8 cellular contexts compared by ENCODE assay signal in the genomic region with DNA sequence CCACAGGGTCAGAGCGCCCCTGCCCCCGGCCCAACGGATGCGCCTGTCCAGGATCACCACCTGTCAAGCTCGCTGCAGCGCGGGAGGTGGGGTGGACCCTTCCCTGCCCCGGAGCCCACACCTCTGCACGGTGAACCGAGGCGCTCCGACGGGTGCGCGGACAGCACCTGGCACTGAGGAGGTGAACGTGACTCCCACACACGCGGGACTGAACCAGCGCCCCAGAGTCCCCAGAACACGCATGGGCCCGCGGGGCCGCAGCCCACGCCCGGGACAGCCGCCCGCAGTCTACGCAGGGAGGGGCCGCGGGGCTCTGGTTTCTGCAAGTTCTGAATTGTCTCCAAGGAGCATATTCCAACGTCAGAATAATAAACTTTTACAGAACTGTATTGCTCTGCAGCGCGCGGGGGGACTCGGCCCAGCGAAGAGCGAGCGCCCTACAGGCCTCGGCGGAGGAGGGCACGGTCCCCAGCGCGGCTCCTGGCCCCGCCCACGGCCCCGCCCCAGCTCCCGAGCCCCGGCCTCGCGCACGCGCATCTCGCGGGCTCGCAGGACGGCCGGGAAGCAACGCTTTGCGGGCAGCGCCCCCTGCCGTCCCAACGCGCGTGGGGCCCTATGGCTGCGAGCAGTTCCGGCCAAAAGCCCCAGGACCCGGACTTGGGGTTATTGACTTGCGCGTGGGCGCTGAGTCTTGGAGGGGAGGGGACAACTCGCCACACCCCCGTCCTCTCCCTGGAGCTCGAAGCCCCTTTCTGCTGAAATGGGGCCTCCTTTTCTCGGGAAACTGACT. TPM values are rescaled to one million over a fixed set of nuclear protein-coding genes. Genes with fewer than 3 reads are reported as not detected.
DNase-seq lines count a peak whose midpoint lies in the region; ATAC-seq and TF ChIP-seq lines count a peak whose summit lies in the region.

No MANE protein-coding gene starts in this region.

- peak overlapping the region; percentile 49; the same call in 1 of the 2 replicates for H3K9ac ChIP-seq in IMR-90 (ENCODE audit: low read depth, low read length)

- H2BK15ac ChIP-seq in IMR-90 (ENCODE audit: low read depth, low read length) = no peak overlapping the region

- H2BK5ac ChIP-seq in IMR-90 (ENCODE audit: low read depth, low read length, poor library complexity, severe bottlenecking) = no peak overlapping the region

- peak overlapping the region; percentile 74 for H4K5ac ChIP-seq in IMR-90 (ENCODE audit: low read depth, low read length)

- no peak overlapping the region for H3K27ac Mint-ChIP-seq in neural crest cell (ENCODE audit: unreplicated experiment)

- no peaks in the 10 kb centered on the region for H3K79me1 ChIP-seq in IMR-90 (ENCODE audit: low read depth in 1 of 2, low read length in 2 of 2)

- H3K36me3 ChIP-seq in IMR-90 (ENCODE audit: control insufficient read depth, insufficient read depth, low read length) = no peaks in the 10 kb centered on the region

- H4K8ac ChIP-seq in IMR-90 (ENCODE audit: low read depth in 2 of 2, low read length in 2 of 2) = peak overlapping the region; percentile 75 to 89; a peak in 3 of 4 replicates

- no peak overlapping the region; the same call in 1 of the 2 replicates for H4K91ac ChIP-seq in IMR-90 (ENCODE audit: insufficient read depth, low read depth, low read length)

- H3K4me3 Mint-ChIP-seq in neural crest cell = no peak overlapping the region

- no peak overlapping the region; the same call in 1 of the 2 replicates for H3K18ac ChIP-seq in IMR-90 (ENCODE audit: low read depth, low read length)

- peak overlapping the region; percentile 79 for H3K4me2 ChIP-seq in IMR-90 (ENCODE audit: low read depth, low read length)

- H3K9me3 ChIP-seq in IMR-90 (ENCODE audit: control insufficient read depth, insufficient read depth, low read length) = no peaks in the 10 kb centered on the region

- H2AK9ac ChIP-seq in IMR-90 (replicated peaks; ENCODE audit: low read depth, low read length, poor library complexity) = peak overlapping the region; percentile 85

- H3K27ac ChIP-seq in IMR-90 (ENCODE audit: insufficient read depth, low read length) = no peak overlapping the region
- peak overlapping the region; percentile 69 for H3K27ac ChIP-seq in RWPE1
- H3K27ac ChIP-seq in foreskin keratinocyte = no peak overlapping the region

- peak overlapping the region; percentile 43; the same call in 1 of the 2 replicates for H3K4ac ChIP-seq in IMR-90 (ENCODE audit: low read depth, low read length)

- H2AK5ac ChIP-seq in IMR-90 (ENCODE audit: low read depth, low read length) = no peak overlapping the region

- in situ Hi-C loops in IMR-90 (cut with MboI; ENCODE audit: low sequenced_read_pairs) = loop anchor here (5.0 to 25.0 kb wide), 3 partner anchors 397 to 1252 kb away; partner anchors contain the start of genes HMX2 and HMX3

- H2AFZ ChIP-seq in IMR-90 (replicated peaks; ENCODE audit: low read length, poor library complexity) = peak overlapping the region; percentile 98

- peak overlapping the region; percentile 33; the same call in 1 of the 2 replicates for H2BK120ac ChIP-seq in IMR-90 (ENCODE audit: low read depth, low read length)

- no peak overlapping the region for H3K56ac ChIP-seq in IMR-90 (ENCODE audit: extremely low read depth, insufficient read depth, low read length)

- no peaks in the 10 kb centered on the region for H3K9me1 ChIP-seq in IMR-90 (ENCODE audit: insufficient read depth, low read length)

- POLR2A ChIA-PET in IMR-90 (lab: Charles Lee; ENCODE audit: unreplicated experiment) (interaction anchor here (0.5 kb wide), 1 partner anchor 22 kb away, joined by 3 read pairs; no protein-coding TSS in a partner anchor), RWPE1 (lab: Yijun Ruan, JAX; ENCODE audit: low non-redundant PET) (no interaction called here)

- no peak overlapping the region for H2BK20ac ChIP-seq in IMR-90 (ENCODE audit: low read depth, low read length)

- ATAC-seq in GM21528 (IDR thresholded peaks at IDR 0.05; ENCODE audit: low FRiP score, unreplicated experiment) = peak; percentile 87
- ATAC-seq in IMR-90 (ENCODE audit: low read depth) = peak; percentile 99
- peak; percentile 87 for ATAC-seq in foreskin keratinocyte
- peak; percentile 91 for ATAC-seq in stimulated activated naive CD8-positive, alpha-beta T cell treated with anti-CD3 and anti-CD28 coated beads, Interleukin-15, Interleukin-2, amounts not matched to agents 100 U/mL and 50 U/mL, for 24 hours

- peak; percentile 91 for DNase-seq in DMS53 (lab: John Stamatoyannopoulos, UW)
- DNase-seq in IMR-90 = peak; percentile 71
- DNase-seq in RWPE1 (ENCODE audit: low spot score) = peak; percentile 98
- peak; percentile 89 for DNase-seq in activated gamma-delta T cell treated with anti-CD3 and anti-CD28 coated beads, Interleukin-2, amount 50 U/mL, for 16 hours (ENCODE audit: low read depth)
- peak in 1 of 2 donors; percentile 37 for DNase-seq in foreskin keratinocyte
- peak; percentile 96 for DNase-seq in neural crest cell (ENCODE audit: low read depth, low spot score)
- peak; percentile 97 for DNase-seq in stimulated activated naive CD8-positive, alpha-beta T cell treated with anti-CD3 and anti-CD28 coated beads, Interleukin-15, Interleukin-2, amounts not matched to agents 100 U/mL and 50 U/mL, for 24 hours

- BruUV-seq in IMR-90 (replicated peaks; lab: Mats Ljungman, UMichigan) = no TSS peak

- H3K4me3 ChIP-seq in IMR-90 (ENCODE audit: insufficient read depth, low read depth, low read length) = peak overlapping the region; percentile 26; the same call in 1 of the 2 replicates

- dilution Hi-C loops in IMR-90 (cut with HindIII; ENCODE audit: low sequenced_read_pairs, unreplicated experiment) = loop anchor here (25.0 kb wide), 1 partner anchor 402 kb away; no protein-coding TSS in a partner anchor

- H3K23ac ChIP-seq in IMR-90 (ENCODE audit: low read depth, low read length) = no peak overlapping the region

- H3K4me1 Mint-ChIP-seq in neural crest cell = no peaks in the 10 kb centered on the region

- no peaks in the 10 kb centered on the region for H4K20me1 ChIP-seq in IMR-90 (ENCODE audit: insufficient read depth, low read length)

- CTCF ChIA-PET in IMR-90 (lab: Yijun Ruan, JAX) = interaction anchor here (0.6 to 1.7 kb wide), 13 partner anchors 15 to 1506 kb away, joined by 3 to 18 read pairs (median 3); no protein-coding TSS in a partner anchor
- CTCF ChIA-PET in RWPE1 (lab: Yijun Ruan, JAX) = interaction anchor here (0.6 to 8.0 kb wide), 30 partner anchors 9 to 1286 kb away, joined by 3 to 106 read pairs (median 4); partner anchors contain the start of gene CHST15

- peak; percentile 97 for TF ChIP-seq CTCF in IMR-90 (conservative IDR thresholded peaks at IDR 0.05; ENCODE audit: low read depth, low read length)
- TF ChIP-seq CTCF in RWPE1 (conservative IDR thresholded peaks at IDR 0.05; ENCODE audit: low read depth) = peak; percentile 92
- TF ChIP-seq CTCF in foreskin keratinocyte (conservative IDR thresholded peaks at IDR 0.05) = peak; percentile 99
- TF ChIP-seq CTCF in neural crest cell (conservative IDR thresholded peaks at IDR 0.05) = peak; percentile 96

- H3K27me3 ChIP-seq in IMR-90 (ENCODE audit: control insufficient read depth, insufficient read depth, low read length) (no peaks in the 10 kb centered on the region; the same call in 1 of the 2 replicates), foreskin keratinocyte (no peaks in the 10 kb centered on the region)

- no peaks in the 10 kb centered on the region for H3K36me3 Mint-ChIP-seq in neural crest cell (ENCODE audit: low read depth)

- H3K27me3 Mint-ChIP-seq in neural crest cell (ENCODE audit: low read depth) = peaks cover 13% of the 10 kb centered on the region

- H3K4me1 ChIP-seq in IMR-90 (ENCODE audit: control insufficient read depth, insufficient read depth, low read length) = no peaks in the 10 kb centered on the region
- peaks cover 4% of the 10 kb centered on the region for H3K4me1 ChIP-seq in foreskin keratinocyte

- TF ChIP-seq RAD21 in IMR-90 (IDR thresholded peaks at IDR 0.05; ENCODE audit: low read length) = peak; percentile 92

- no peaks in the 10 kb centered on the region for H3K9me3 Mint-ChIP-seq in neural crest cell

- WGBS in IMR-90 (ENCODE audit: extremely low coverage in 2 of 2, insufficient read length in 1 of 2), 2 experiments = 13% methylated on average over 10 of the region's 74 CpGs; no CpG with 5 or more reads in 1 of the 2 experiments

- no peak for TF ChIP-seq POLR2A in IMR-90 (IDR thresholded peaks at IDR 0.05; ENCODE audit: low read depth, low read length)

- no peak overlapping the region for H3K14ac ChIP-seq in IMR-90 (replicated peaks; ENCODE audit: low read depth, low read length)

- intact Hi-C loops in IMR-90 (cut with micrococcal nuclease) = loop anchor here (1.0 to 5.0 kb wide), 4 partner anchors 395 to 1347 kb away; no protein-coding TSS in a partner anchor

TF ChIP-seq in IMR-90, 13 proteins besides CTCF, POLR2A, EP300 and RAD21 (continues in another document):
- TF ChIP-seq SMC3 (IDR thresholded peaks at IDR 0.05; ENCODE audit: low read depth, low read length) (peak; percentile 89), RFX5 (IDR thresholded peaks at IDR 0.05; ENCODE audit: low read depth, low read length) (no peak), MAFK (IDR thresholded peaks at IDR 0.05; ENCODE audit: low read depth, low read length) (no peak), MAZ (IDR thresholded peaks at IDR 0.05; ENCODE audit: borderline replicate concordance, low read depth, low read length) (peak; percentile 79; the same call in 1 of the 2 replicates), FOS (IDR thresholded peaks at IDR 0.05; ENCODE audit: low read depth, low read length) (no peak), MXI1 (IDR thresholded peaks at IDR 0.05; ENCODE audit: borderline replicate concordance, low read depth, low read length) (no peak), BHLHE40 (IDR thresholded peaks at IDR 0.05; ENCODE audit: low read depth, low read length) (no peak), RCOR1 (IDR thresholded peaks at IDR 0.05; ENCODE audit: insufficient replicate concordance, low read length) (no peak), CEBPB (IDR thresholded peaks at IDR 0.05; ENCODE audit: low read depth, low read length) (no peak)
- TF ChIP-seq, protein P1, sequence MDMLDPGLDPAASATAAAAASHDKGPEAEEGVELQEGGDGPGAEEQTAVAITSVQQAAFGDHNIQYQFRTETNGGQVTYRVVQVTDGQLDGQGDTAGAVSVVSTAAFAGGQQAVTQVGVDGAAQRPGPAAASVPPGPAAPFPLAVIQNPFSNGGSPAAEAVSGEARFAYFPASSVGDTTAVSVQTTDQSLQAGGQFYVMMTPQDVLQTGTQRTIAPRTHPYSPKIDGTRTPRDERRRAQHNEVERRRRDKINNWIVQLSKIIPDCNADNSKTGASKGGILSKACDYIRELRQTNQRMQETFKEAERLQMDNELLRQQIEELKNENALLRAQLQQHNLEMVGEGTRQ (IDR thresholded peaks at IDR 0.05; ENCODE audit: low read depth, low read length) = no peak

RNA-seq across cellular contexts. Expression of gene OAT, which starts 29.7 kb away (rescaled TPM):
- total RNA-seq in IMR-90 (2012; rRNA removed) = 152 and 190 TPM in 2 replicates
- 85.1 and 110 TPM in 2 replicates for polyA plus RNA-seq in IMR-90 (2012; rRNA removed)
- 26.7 and 38.0 TPM in 2 replicates for polyA plus RNA-seq in IMR-90 (2012; cell fraction: cytosol; rRNA removed)
- 9.3 and 67.6 TPM in 2 replicates for polyA plus RNA-seq in IMR-90 (2012; cell fraction: nucleus; rRNA removed; ENCODE audit: low replicate concordance)
- 263 and 268 TPM in 2 replicates for total RNA-seq in foreskin keratinocyte
- polyA plus RNA-seq in foreskin keratinocyte = 146 and 166 TPM in 2 replicates
- 42.5 and 46.8 TPM in 2 replicates for total RNA-seq in neural crest cell
